Comparison of ENCODE assay signal across 1 cellular context in genomic region chr1:30783244-30783915, GRCh38.
TF ChIP-seq lines count a peak whose summit lies in the region.

No MANE protein-coding gene starts in this region.

TF ChIP-seq in H1, 55 proteins besides CTCF, POLR2A, EP300 and RAD21:
- no peak for TF ChIP-seq GABPA (IDR thresholded peaks at IDR 0.05; ENCODE audit: borderline replicate concordance, insufficient read depth, low read length)
- no peak for TF ChIP-seq ASH2L (IDR thresholded peaks at IDR 0.05; ENCODE audit: low read length)
- TF ChIP-seq SIRT6 (IDR thresholded peaks at IDR 0.05; ENCODE audit: low read length): no peak
- TF ChIP-seq MAX (IDR thresholded peaks at IDR 0.05): no peak
- no peak for TF ChIP-seq SRF (IDR thresholded peaks at IDR 0.05; ENCODE audit: low read depth, low read length)
- no peak for TF ChIP-seq MAFK (IDR thresholded peaks at IDR 0.05; ENCODE audit: low read depth, low read length)
- TF ChIP-seq FOSL1 (IDR thresholded peaks at IDR 0.05; ENCODE audit: insufficient read depth, low read depth, low read length): no peak
- TF ChIP-seq SP4 (IDR thresholded peaks at IDR 0.05; ENCODE audit: low read length): no peak
- TF ChIP-seq BACH1 (IDR thresholded peaks at IDR 0.05; ENCODE audit: low read length): no peak
- TF ChIP-seq CHD7 (IDR thresholded peaks at IDR 0.05; ENCODE audit: insufficient replicate concordance, low read length): no peak
- TF ChIP-seq BRCA1 (IDR thresholded peaks at IDR 0.05; ENCODE audit: low read depth, low read length): no peak
- no peak for TF ChIP-seq NRF1 (IDR thresholded peaks at IDR 0.05; ENCODE audit: low read depth, low read length)
- TF ChIP-seq KDM1A (IDR thresholded peaks at IDR 0.05; ENCODE audit: borderline replicate concordance, low read length): no peak
- TF ChIP-seq SAP30 (IDR thresholded peaks at IDR 0.05; ENCODE audit: insufficient read depth, insufficient replicate concordance, low read length): no peak
